ENCODE assay signal across 23 cellular contexts in the genomic region with DNA sequence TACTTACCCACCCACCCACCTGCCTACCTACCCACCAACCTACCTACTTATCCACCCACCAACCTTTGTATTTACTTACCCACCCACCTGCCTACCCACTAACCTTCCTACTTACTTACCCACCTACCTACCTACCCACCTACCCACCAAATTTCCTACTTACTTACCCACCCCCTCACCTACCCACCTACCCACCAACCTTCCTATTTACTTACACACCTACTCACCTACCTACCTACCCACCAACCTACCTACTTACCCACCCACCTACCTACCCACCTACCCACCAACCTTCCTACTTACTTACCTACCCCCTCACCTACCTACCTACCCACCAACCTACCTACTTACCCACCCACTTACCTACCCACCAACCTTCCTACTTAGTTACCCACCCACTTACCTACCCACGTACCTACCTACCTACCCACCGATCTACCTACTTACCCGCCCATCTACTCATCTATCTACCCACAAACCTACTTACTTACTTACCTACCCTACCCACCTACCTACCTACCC.
"Had no signal": no experiment of that assay in that cellular context is flagged by ENCODE, and none has a peak within 500 bp of the region (broad histone marks: within the 10 kb centered on the region; RNA-seq: fewer than 3 reads in every experiment).

No MANE protein-coding gene starts in this region.

- H3K9me3 ChIP-seq: colonic mucosa, gastrocnemius medialis, lower lobe of right lung, sigmoid colon, suprapubic skin, transverse colon, upper lobe of right lung, vagina had no signal

- H3K27ac ChIP-seq: colonic mucosa, epithelial cell of prostate, gastrocnemius medialis, lower lobe of right lung, sigmoid colon, suprapubic skin, transverse colon, upper lobe of right lung, vagina had no signal

- H3K27me3 ChIP-seq: colonic mucosa, gastrocnemius medialis, sigmoid colon, suprapubic skin, upper lobe of right lung, vagina had no signal

- FAIRE-seq: keratinocyte had no signal

- H3K36me3 ChIP-seq: colonic mucosa, gastrocnemius medialis, lower lobe of right lung, sigmoid colon, suprapubic skin, transverse colon, upper lobe of right lung, vagina had no signal

- H3K4me3 ChIP-seq: colonic mucosa, gastrocnemius medialis, lower lobe of right lung, sigmoid colon, suprapubic skin, transverse colon, upper lobe of right lung, vagina had no signal

- DNase-seq: colonic mucosa; effector CD8-positive, alpha-beta T cell; endodermal cell; foreskin fibroblast; gastrocnemius medialis; head of caudate nucleus; left ventricle myocardium superior; lower lobe of right lung; naive thymus-derived CD8-positive, alpha-beta T cell; nephron progenitor cell; nucleus accumbens; posterior cingulate gyrus; sigmoid colon; stimulated activated CD4-positive, alpha-beta T cell treated with anti-CD3 and anti-CD28 coated beads, Interleukin-2, amount 100 ng/mL, for 24 hours; stimulated activated CD4-positive, alpha-beta T cell treated with anti-CD3 and anti-CD28 coated beads, Interleukin-4, amount 100 ng/mL, for 24 hours; transverse colon; upper lobe of right lung had no signal

- H3K4me1 ChIP-seq: colonic mucosa, gastrocnemius medialis, lower lobe of right lung, sigmoid colon, suprapubic skin, transverse colon, upper lobe of right lung, vagina had no signal

- ATAC-seq: esophagus mucosa; gastrocnemius medialis; left ventricle myocardium superior; lower lobe of right lung; naive thymus-derived CD8-positive, alpha-beta T cell; stimulated activated effector memory CD8-positive, alpha-beta T cell treated with anti-CD3 and anti-CD28 coated beads, Interleukin-12 subunit alpha, Interleukin-12 subunit beta, amount 100 ng/mL, for 72 hours; upper lobe of right lung had no signal
